Comparison of ENCODE assay signal across 9 cellular contexts in the genomic region with DNA sequence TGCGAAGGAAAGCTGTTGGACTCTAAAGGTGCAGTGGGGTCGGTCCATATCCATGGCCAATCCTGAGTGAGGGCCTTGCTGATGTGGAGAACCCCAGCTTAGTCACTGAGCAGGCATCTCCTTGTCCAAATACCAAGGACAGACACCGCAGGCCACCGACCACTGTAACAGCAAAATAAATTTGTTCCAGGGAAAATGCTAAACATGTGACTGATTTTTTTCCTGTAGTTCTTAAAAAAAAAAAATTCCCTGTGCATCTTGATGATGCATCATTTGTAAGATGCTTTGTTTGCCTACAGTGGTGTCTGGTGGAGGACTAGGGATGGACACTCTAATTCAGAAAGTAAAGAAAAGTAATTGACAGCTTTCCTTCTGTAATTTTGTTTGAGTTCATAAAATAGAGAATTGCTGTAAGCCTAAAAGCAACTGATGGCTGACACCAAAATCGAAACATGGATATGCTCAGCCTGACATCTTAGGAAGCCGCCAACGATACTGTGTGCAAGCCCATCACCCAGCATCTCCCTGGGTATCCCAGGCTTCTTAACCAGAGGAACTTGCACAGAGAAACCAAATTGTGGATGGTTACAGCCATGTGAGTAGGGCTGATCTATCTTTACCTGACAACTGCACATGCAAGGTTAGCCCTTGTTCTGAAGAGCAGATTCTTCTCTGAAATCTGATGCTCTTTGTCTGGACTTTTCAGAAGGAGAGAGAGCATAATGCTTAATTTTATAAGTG.
DNase-seq lines count a peak whose midpoint lies in the region; ATAC-seq and TF ChIP-seq lines count a peak whose summit lies in the region.
"Had no signal": no experiment of that assay in that cellular context is flagged by ENCODE, and none has a peak within 500 bp of the region (broad histone marks: within the 10 kb centered on the region; RNA-seq: fewer than 3 reads in every experiment).

No MANE protein-coding gene starts in this region.

- intact Hi-C loops in PC-3 (cut with micrococcal nuclease) = loop anchor here (2.0 to 5.0 kb wide), 4 partner anchors 54 to 194 kb away; no protein-coding TSS in a partner anchor
- intact Hi-C loops in spleen (cut with DNase I; ENCODE audit: low total_unique reads) = no loop called here

- H3K79me2 ChIP-seq in PC-3 (ENCODE audit: low read length) = no peaks in the 10 kb centered on the region

- peak overlapping the region; percentile 69 for H3K4me2 ChIP-seq in PC-3 (ENCODE audit: low read length)

- peak overlapping the region; percentile 30 for H3K27ac Mint-ChIP-seq in central memory CD8-positive, alpha-beta T cell (ENCODE audit: low read depth)
- H3K27ac Mint-ChIP-seq in glutamatergic neuron (ENCODE audit: unreplicated experiment) = no peak overlapping the region

- WGBS in spleen, 5 donors = 85 to 91% (median 90%) methylated on average over 6 to 7 of the region's 7 CpGs

- peak; percentile 67 for DNase-seq in ELR (ENCODE audit: low read depth)
- peak; percentile 53 for DNase-seq in PC-3
- DNase-seq in central memory CD8-positive, alpha-beta T cell (ENCODE audit: low spot score in 2 of 2) = no peak
- DNase-seq in spleen = no peak
- DNase-seq in glutamatergic neuron = no peak
- DNase-seq in activated CD4-positive, CD25-positive, alpha-beta regulatory T cell (lab: John Stamatoyannopoulos, UW) = no peak
- DNase-seq: left ventricle myocardium inferior had no signal

- H3K27me3 ChIP-seq in PC-3 (ENCODE audit: low read length) (no peaks in the 10 kb centered on the region), spleen (replicated peaks in 1 of 7) (no peaks in the 10 kb centered on the region)

- no TSS peak for BruUV-seq in PC-3 (replicated peaks; lab: Mats Ljungman, UMichigan)

- H3K27ac ChIP-seq in PC-3 (ENCODE audit: low read length) (peak overlapping the region; percentile 98), spleen (peak overlapping the region in 6 of 8 donors; percentile 23 to 78 (median 66))
- H3K27ac ChIP-seq: left ventricle myocardium inferior had no signal

- ATAC-seq in PC-3 (peak; percentile 48), GM21825 (IDR thresholded peaks at IDR 0.05; ENCODE audit: unreplicated experiment) (no peak), GM18505 (IDR thresholded peaks at IDR 0.05; ENCODE audit: unreplicated experiment) (no peak)
- no peak for ATAC-seq in central memory CD8-positive, alpha-beta T cell (replicated peaks; ENCODE audit: extremely low read depth, poor library complexity, severe bottlenecking)

- H3K4me1 ChIP-seq in PC-3 (ENCODE audit: insufficient read depth, low read length) (peaks cover 40% of the 10 kb centered on the region), spleen (peaks cover 0 to 21% (median 12%) of the 10 kb centered on the region in 6 donors)
- H3K4me1 ChIP-seq: left ventricle myocardium inferior had no signal

- H3K4me3 ChIP-seq in PC-3 (ENCODE audit: low read length) (peak overlapping the region; percentile 36; the same call in 1 of the 2 replicates), spleen (no peak overlapping the region)
- H3K4me3 ChIP-seq: left ventricle myocardium inferior had no signal

- H3K4me1 Mint-ChIP-seq in central memory CD8-positive, alpha-beta T cell = peaks cover 16% of the 10 kb centered on the region
- H3K4me1 Mint-ChIP-seq in glutamatergic neuron (ENCODE audit: low read depth, unreplicated experiment) = peaks cover 7% of the 10 kb centered on the region

- no peaks in the 10 kb centered on the region for H3K36me3 ChIP-seq in PC-3 (ENCODE audit: low read depth, low read length)
- H3K36me3 ChIP-seq in spleen = no peaks in the 10 kb centered on the region
- H3K36me3 ChIP-seq: left ventricle myocardium inferior had no signal

- H3K27me3 Mint-ChIP-seq in central memory CD8-positive, alpha-beta T cell = no peaks in the 10 kb centered on the region
- no peaks in the 10 kb centered on the region for H3K27me3 Mint-ChIP-seq in glutamatergic neuron (ENCODE audit: unreplicated experiment)

- TF ChIP-seq POLR2A in spleen (IDR thresholded peaks at IDR 0.05) = no peak
- TF ChIP-seq POLR2A in GM18505 (IDR thresholded peaks at IDR 0.05; ENCODE audit: borderline replicate concordance, extremely low read depth, insufficient read depth, insufficient read length) = no peak

- H3K9me3 ChIP-seq in PC-3 (ENCODE audit: low read length) (no peaks in the 10 kb centered on the region), spleen (no peaks in the 10 kb centered on the region)
- H3K9me3 ChIP-seq: left ventricle myocardium inferior had no signal

- H3K36me3 Mint-ChIP-seq in central memory CD8-positive, alpha-beta T cell (ENCODE audit: insufficient read depth) = peaks cover under 1% of the 10 kb centered on the region
- no peaks in the 10 kb centered on the region for H3K36me3 Mint-ChIP-seq in glutamatergic neuron (ENCODE audit: unreplicated experiment)

- H3K4me3 Mint-ChIP-seq in central memory CD8-positive, alpha-beta T cell = peak overlapping the region; percentile 31
- no peak overlapping the region for H3K4me3 Mint-ChIP-seq in glutamatergic neuron (ENCODE audit: unreplicated experiment)

- peak; percentile 20; the same call in 1 of the 2 replicates for TF ChIP-seq CTCF in PC-3 (conservative IDR thresholded peaks at IDR 0.05; ENCODE audit: low read depth, low read length)
- TF ChIP-seq CTCF in spleen (IDR thresholded peaks at IDR 0.05 in 8 of 11, conservative IDR thresholded peaks at IDR 0.05 in 3 of 11) = no peak
- no peak for TF ChIP-seq CTCF in glutamatergic neuron (IDR thresholded peaks at IDR 0.05; ENCODE audit: partially characterized antibody, unreplicated experiment)

- CTCF ChIA-PET in PC-3 (lab: Charles Lee) = interaction anchor here (0.6 kb wide), 1 partner anchor 293 kb away, joined by 3 read pairs; no protein-coding TSS in a partner anchor

- POLR2A ChIA-PET in PC-3 (lab: Charles Lee; ENCODE audit: unreplicated experiment) = interaction anchor here (0.7 to 1.1 kb wide), 3 partner anchors 55 to 61 kb away, joined by 3 to 5 read pairs (median 3); no protein-coding TSS in a partner anchor

- peak overlapping the region; percentile 86 for H3K9ac ChIP-seq in PC-3 (ENCODE audit: low read length)

- H3K9me3 Mint-ChIP-seq in central memory CD8-positive, alpha-beta T cell = no peaks in the 10 kb centered on the region
- no peaks in the 10 kb centered on the region for H3K9me3 Mint-ChIP-seq in glutamatergic neuron (ENCODE audit: unreplicated experiment)

- H3F3A ChIP-seq in PC-3 (ENCODE audit: low read length, unreplicated experiment) = no peaks in the 10 kb centered on the region

- no peak overlapping the region for H2AFZ ChIP-seq in PC-3 (ENCODE audit: low read length)

- no peaks in the 10 kb centered on the region for H4K20me1 ChIP-seq in PC-3 (ENCODE audit: low read length)

- no peaks in the 10 kb centered on the region for H3K9me2 ChIP-seq in PC-3 (replicated peaks; ENCODE audit: low read length)

Comparison
In these comparisons a context has a peak if more than half of its experiments do, and no peak if none do; other contexts are left out.
1. DNase-seq: peak in ELR (single experiment) and PC-3 (single experiment); none in central memory CD8-positive, alpha-beta T cell (0 of 2), spleen (single experiment), glutamatergic neuron (single experiment) and activated CD4-positive, CD25-positive, alpha-beta regulatory T cell (0 of 4).